In the genomic region with DNA sequence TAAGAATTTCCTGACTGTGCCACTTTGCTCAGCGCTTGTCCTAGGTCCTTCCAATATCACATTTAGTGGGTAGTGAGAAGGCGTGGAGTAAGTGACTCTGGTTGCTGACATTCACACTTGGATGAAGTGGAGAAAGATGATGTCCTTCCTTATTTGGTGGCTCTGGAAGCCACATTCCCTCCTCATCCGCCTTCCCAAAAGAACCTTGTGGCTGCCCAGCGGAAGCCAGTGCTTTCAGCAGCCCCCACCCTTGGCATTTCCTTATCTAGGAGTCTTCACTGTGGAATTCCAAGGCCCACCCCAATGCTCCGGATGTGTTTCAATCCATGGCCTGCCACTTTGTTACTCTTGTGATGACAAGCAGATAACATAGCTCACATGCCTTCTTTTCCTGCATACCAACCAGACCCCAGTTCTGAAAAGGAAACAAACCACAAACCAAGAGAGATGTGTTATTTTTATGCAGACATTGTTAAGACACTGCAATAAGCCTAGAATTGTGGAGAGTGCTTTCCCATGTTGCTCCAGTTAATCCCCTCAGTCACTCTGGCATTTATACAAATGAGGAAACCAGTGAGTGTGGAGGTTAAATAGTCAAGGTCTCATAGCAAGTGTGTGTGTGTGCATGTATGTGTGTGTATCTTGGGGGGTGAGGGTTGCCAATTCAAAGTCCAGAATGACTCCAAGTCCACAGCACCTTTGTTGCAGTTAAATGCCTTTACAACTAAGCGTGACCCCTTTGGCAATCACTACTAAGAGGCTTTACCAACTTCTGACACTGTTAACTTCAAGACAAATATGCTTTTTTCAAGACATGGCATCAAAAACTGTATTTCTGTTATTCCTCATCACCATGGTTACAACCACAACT, we compare ENCODE assay signal across 10 cellular contexts. TPM values are rescaled to one million over a fixed set of nuclear protein-coding genes. Genes with fewer than 3 reads are reported as not detected.
DNase-seq lines count a peak whose midpoint lies in the region; ATAC-seq, FAIRE-seq and TF ChIP-seq lines count a peak whose summit lies in the region.
"Had no signal": no experiment of that assay in that cellular context is flagged by ENCODE, and none has a peak within 500 bp of the region (broad histone marks: within the 10 kb centered on the region; RNA-seq: fewer than 3 reads in every experiment).

No MANE protein-coding gene starts in this region.

- H3K4me3 ChIP-seq in Caco-2 (ENCODE audit: low read depth, low read length) (no peak overlapping the region), SJSA1 (no peak overlapping the region), fibroblast of villous mesenchyme (ENCODE audit: low read depth, low read length) (no peak overlapping the region), pancreas (no peak overlapping the region)

- POLR2A ChIA-PET in Caco-2 (lab: Charles Lee), result interaction anchor here (0.6 to 2.7 kb wide), 6 partner anchors 10 to 40 kb away, joined by 3 to 62 read pairs (median 6); a partner anchor contains a TSS

- no peaks in the 10 kb centered on the region for H3K27me3 Mint-ChIP-seq in Caco-2 (ENCODE audit: insufficient read depth, unreplicated experiment)

- intact Hi-C loops in Caco-2 (cut with micrococcal nuclease; ENCODE audit: unreplicated experiment) (loop anchor here (1.0 to 5.0 kb wide), 6 partner anchors 10 to 1579 kb away; a partner anchor contains a TSS), pancreas (cut with DNase I) (no loop called here)

- FAIRE-seq in pancreas (lab: Jason Lieb, UNC) (no peak), frontal cortex (lab: Jason Lieb, UNC) (no peak)

- H3K27ac ChIP-seq in SJSA1, result peak overlapping the region; percentile 95
- peak overlapping the region in 2 of 4 donors; percentile 10 to 20 for H3K27ac ChIP-seq in pancreas

- peaks cover 72% of the 10 kb centered on the region for H3K4me1 ChIP-seq in Caco-2
- H3K4me1 ChIP-seq in SJSA1 (replicated peaks), result peaks cover 67% of the 10 kb centered on the region
- H3K4me1 ChIP-seq in pancreas, result peaks cover 0 to 3% (median 0%) of the 10 kb centered on the region in 3 donors

- peak overlapping the region; percentile 89 for H3K27ac Mint-ChIP-seq in Caco-2 (ENCODE audit: unreplicated experiment)
- no peak overlapping the region for H3K27ac Mint-ChIP-seq in activated naive CD4-positive, alpha-beta T cell treated with anti-CD3 and anti-CD28 coated beads, Interleukin-2, amount 50 U/mL, for 72 hours
- H3K27ac Mint-ChIP-seq: memory B cell had no signal

- H3K9me3 ChIP-seq in Caco-2 (no peaks in the 10 kb centered on the region), SJSA1 (replicated peaks) (no peaks in the 10 kb centered on the region), pancreas (no peaks in the 10 kb centered on the region)

- H3K4me1 Mint-ChIP-seq in Caco-2 (ENCODE audit: low read depth, unreplicated experiment), result peaks cover 61% of the 10 kb centered on the region
- H3K4me1 Mint-ChIP-seq: stimulated activated naive CD8-positive, alpha-beta T cell treated with anti-CD3 and anti-CD28 coated beads, Interleukin-15, amount 100 ng/mL, for 72 hours had no signal

- TF ChIP-seq CTCF in Caco-2 (IDR thresholded peaks at IDR 0.05; ENCODE audit: insufficient read depth in 1 of 2, low read depth in 1 of 2, low read length in 1 of 2, severe bottlenecking in 1 of 2, unreplicated experiment in 1 of 2) (no peak), fibroblast of villous mesenchyme (IDR thresholded peaks at IDR 0.05; ENCODE audit: insufficient read depth, low read depth, low read length) (no peak), pancreas (IDR thresholded peaks at IDR 0.05) (no peak)

- WGBS in pancreas, 2 donors, result 62 to 63% methylated on average over 6 of the region's 6 CpGs

- CTCF ChIA-PET in Caco-2 (lab: Charles Lee), result interaction anchor here (0.9 to 1.8 kb wide), 4 partner anchors 10 to 29 kb away, joined by 3 to 7 read pairs (median 4); a partner anchor contains a TSS

- no peaks in the 10 kb centered on the region for H3K36me3 ChIP-seq in Caco-2 (ENCODE audit: control insufficient read depth, insufficient read depth, low read length)
- no peaks in the 10 kb centered on the region for H3K36me3 ChIP-seq in SJSA1
- H3K36me3 ChIP-seq in pancreas, result no peaks in the 10 kb centered on the region

- BruUV-seq in Caco-2 (replicated peaks; lab: Mats Ljungman, UMichigan), result TSS peak; percentile 92

- peak; percentile 88 to 96 for DNase-seq in Caco-2
- DNase-seq in SJSA1 (ENCODE audit: low read depth in 1 of 2, low spot score in 2 of 2), result peak; percentile 98
- DNase-seq in fibroblast of villous mesenchyme (ENCODE audit: low read depth), result peak; percentile 93
- no peak for DNase-seq in pancreas
- no peak for DNase-seq in frontal cortex (ENCODE audit: low spot score in 2 of 2)
- DNase-seq in activated naive CD4-positive, alpha-beta T cell treated with anti-CD3 and anti-CD28 coated beads, Interleukin-2, amount 50 U/mL, for 72 hours (ENCODE audit: low spot score in 2 of 2), result no peak
- no peak for DNase-seq in DMS79 (lab: John Stamatoyannopoulos, UW)
- no peak for DNase-seq in retina
- DNase-seq: stimulated activated naive CD8-positive, alpha-beta T cell treated with anti-CD3 and anti-CD28 coated beads, Interleukin-15, amount 100 ng/mL, for 72 hours had no signal

- ATAC-seq in pancreas, result peak in 3 of 4 donors; percentile 34 to 54 (median 44)
- no peak for ATAC-seq in activated naive CD4-positive, alpha-beta T cell treated with anti-CD3 and anti-CD28 coated beads, Interleukin-2, amount 50 U/mL, for 72 hours
- ATAC-seq: stimulated activated naive CD8-positive, alpha-beta T cell treated with anti-CD3 and anti-CD28 coated beads, Interleukin-15, amount 100 ng/mL, for 72 hours had no signal

- H3K36me3 Mint-ChIP-seq in Caco-2 (ENCODE audit: insufficient read depth, unreplicated experiment), result peaks cover 9% of the 10 kb centered on the region
- H3K36me3 Mint-ChIP-seq in activated naive CD4-positive, alpha-beta T cell treated with anti-CD3 and anti-CD28 coated beads, Interleukin-2, amount 50 U/mL, for 72 hours, result no peaks in the 10 kb centered on the region
- H3K36me3 Mint-ChIP-seq: memory B cell had no signal

- H3K9me3 Mint-ChIP-seq in Caco-2 (ENCODE audit: unreplicated experiment), result peaks cover 9% of the 10 kb centered on the region
- H3K9me3 Mint-ChIP-seq in activated naive CD4-positive, alpha-beta T cell treated with anti-CD3 and anti-CD28 coated beads, Interleukin-2, amount 50 U/mL, for 72 hours, result no peaks in the 10 kb centered on the region
- H3K9me3 Mint-ChIP-seq: memory B cell; stimulated activated naive CD8-positive, alpha-beta T cell treated with anti-CD3 and anti-CD28 coated beads, Interleukin-15, amount 100 ng/mL, for 72 hours had no signal

- H3K27me3 ChIP-seq in Caco-2 (replicated peaks; ENCODE audit: control insufficient read depth, insufficient read depth, low read length) (no peaks in the 10 kb centered on the region), SJSA1 (replicated peaks) (no peaks in the 10 kb centered on the region), pancreas (no peaks in the 10 kb centered on the region)

- peak overlapping the region; percentile 54 for H3K4me3 Mint-ChIP-seq in Caco-2 (ENCODE audit: unreplicated experiment)
- H3K4me3 Mint-ChIP-seq: memory B cell; stimulated activated naive CD8-positive, alpha-beta T cell treated with anti-CD3 and anti-CD28 coated beads, Interleukin-15, amount 100 ng/mL, for 72 hours had no signal

RNA-seq across cellular contexts. Expression of a gene that starts 10.3 kb away (rescaled TPM):
- 75.7 and 97.4 TPM in 2 replicates for total RNA-seq in Caco-2 (2022)
- total RNA-seq in SJSA1 (2014; rRNA removed; shearing (Covaris generic)), result 25.3 and 29.8 TPM in 2 replicates
- total RNA-seq in fibroblast of villous mesenchyme, result 13.5 and 16.4 TPM in 2 replicates
- 1 to 10 TPM in 3 of 6 donors, under 1 TPM in 3; 0.12 to 2.3 (median 0.90) TPM for total RNA-seq in pancreas
- polyA plus RNA-seq in pancreas, result 1 to 10 TPM; 1.2 to 2.8 TPM
- not detected for total RNA-seq in frontal cortex
- not detected for total RNA-seq in activated naive CD4-positive, alpha-beta T cell treated with anti-CD3 and anti-CD28 coated beads, Interleukin-2, amount 50 U/mL, for 72 hours

RNA-seq across cellular contexts. Expression of a gene that starts 59.4 kb away (rescaled TPM):
- 66.5 and 67.6 TPM in 2 replicates for total RNA-seq in Caco-2 (2022)
- 60.7 and 79.0 TPM in 2 replicates for total RNA-seq in SJSA1 (2014; rRNA removed; shearing (Covaris generic))
- total RNA-seq in fibroblast of villous mesenchyme, result 39.3 and 53.5 TPM in 2 replicates
- total RNA-seq in pancreas, result 10 to 100 TPM in 2 of 6 donors, 1 to 10 TPM in 4; 5.8 to 13.4 (median 8.9) TPM
- 10 to 100 TPM; 12.9 to 23.1 TPM for polyA plus RNA-seq in pancreas
- 94.6 TPM for total RNA-seq in frontal cortex
- 100 to 1,000 TPM; 106 to 126 TPM for total RNA-seq in activated naive CD4-positive, alpha-beta T cell treated with anti-CD3 and anti-CD28 coated beads, Interleukin-2, amount 50 U/mL, for 72 hours

Comparison
In these comparisons a context has a peak if more than half of its experiments do, and no peak if none do; other contexts are left out.
1. DNase-seq: peak in Caco-2 (2 of 2), SJSA1 (2 of 2) and fibroblast of villous mesenchyme (single experiment); none in pancreas (0 of 6), frontal cortex (0 of 2), activated naive CD4-positive, alpha-beta T cell treated with anti-CD3 and anti-CD28 coated beads, Interleukin-2, amount 50 U/mL, for 72 hours (0 of 2), DMS79 (single experiment) and retina (single experiment).
2. ATAC-seq: peak in pancreas (3 of 4); none in activated naive CD4-positive, alpha-beta T cell treated with anti-CD3 and anti-CD28 coated beads, Interleukin-2, amount 50 U/mL, for 72 hours (0 of 2).